ENCODE assay signal across 1 cellular context in genomic region chr11:57647368-57647767, GRCh38.
A peak's percentile ranks its signal among the peaks of the same experiment; 100 is the strongest.
TF ChIP-seq lines count a peak whose summit lies in the region.

No MANE protein-coding gene starts in this region.

TF ChIP-seq in WTC11, 78 proteins besides CTCF, POLR2A, EP300 and RAD21 (continued from another document):
- TF ChIP-seq ARID4B (CRISPR knock-in tag; IDR thresholded peaks at IDR 0.05; ENCODE audit: borderline replicate concordance) (no peak), IRF2 (CRISPR knock-in tag; IDR thresholded peaks at IDR 0.05; ENCODE audit: borderline replicate concordance, low read depth) (no peak), E2F5 (CRISPR knock-in tag; IDR thresholded peaks at IDR 0.05) (no peak; the same call in 1 of the 2 replicates)
- TF ChIP-seq, protein P1, sequence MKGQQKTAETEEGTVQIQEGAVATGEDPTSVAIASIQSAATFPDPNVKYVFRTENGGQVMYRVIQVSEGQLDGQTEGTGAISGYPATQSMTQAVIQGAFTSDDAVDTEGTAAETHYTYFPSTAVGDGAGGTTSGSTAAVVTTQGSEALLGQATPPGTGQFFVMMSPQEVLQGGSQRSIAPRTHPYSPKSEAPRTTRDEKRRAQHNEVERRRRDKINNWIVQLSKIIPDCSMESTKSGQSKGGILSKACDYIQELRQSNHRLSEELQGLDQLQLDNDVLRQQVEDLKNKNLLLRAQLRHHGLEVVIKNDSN (CRISPR knock-in tag; IDR thresholded peaks at IDR 0.05), result peak; percentile 36; the same call in 1 of the 2 replicates
- TF ChIP-seq, protein P2, sequence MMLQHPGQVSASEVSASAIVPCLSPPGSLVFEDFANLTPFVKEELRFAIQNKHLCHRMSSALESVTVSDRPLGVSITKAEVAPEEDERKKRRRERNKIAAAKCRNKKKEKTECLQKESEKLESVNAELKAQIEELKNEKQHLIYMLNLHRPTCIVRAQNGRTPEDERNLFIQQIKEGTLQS (CRISPR knock-in tag; conservative IDR thresholded peaks at IDR 0.05), result no peak
